Comparison of ENCODE assay signal across 1 cellular context in the genomic region with DNA sequence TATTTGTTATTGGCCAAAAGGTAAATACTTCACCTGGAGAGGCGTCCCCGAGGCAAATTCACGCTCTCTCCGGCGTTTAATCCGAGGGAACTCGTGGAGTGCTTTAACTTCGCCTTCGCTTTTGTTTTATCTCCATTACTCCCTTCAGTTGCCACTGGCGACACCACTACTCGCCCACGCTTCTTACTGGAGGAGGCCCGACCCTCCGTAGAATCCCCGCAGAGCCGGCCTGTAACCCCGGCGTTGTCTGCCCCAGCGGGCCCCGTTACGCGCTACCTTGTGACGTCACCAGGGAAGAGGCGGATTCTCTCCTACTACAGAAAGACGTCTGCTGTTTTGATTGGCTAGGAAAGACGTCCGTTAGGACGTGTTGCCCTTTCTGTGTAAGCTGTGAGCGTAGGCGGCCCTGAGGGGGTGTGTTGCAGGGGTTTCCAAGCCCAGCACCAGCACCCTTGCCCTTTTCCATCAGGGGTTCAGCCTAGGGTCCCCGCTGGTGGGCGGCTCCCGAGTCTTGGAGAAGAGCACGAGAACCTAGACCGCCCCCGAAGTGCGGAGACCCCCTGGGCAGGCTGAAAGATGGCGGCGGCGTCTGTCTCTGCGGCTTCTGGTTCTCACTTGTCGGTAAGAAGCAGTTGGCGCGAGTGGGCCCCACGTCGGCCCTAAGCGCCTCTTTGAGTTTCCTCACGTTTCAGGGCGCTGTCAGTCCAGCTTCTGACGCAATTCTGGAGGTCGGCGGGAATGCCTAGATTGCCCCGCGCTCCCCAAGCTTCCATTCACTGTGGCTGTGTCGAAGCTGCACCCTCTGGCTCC.
A peak's percentile ranks its signal among the peaks of the same experiment; 100 is the strongest.
TF ChIP-seq lines count a peak whose summit lies in the region.

Gene CEP57 (plus strand): TSS at position 376 of the 810 bp plus-strand sequence. CDS start 201 bp downstream, at position 577.

TF ChIP-seq in HepG2, 621 proteins besides CTCF, POLR2A, EP300 and RAD21 (continued from another document and continues in another):
- TF ChIP-seq THAP9 (CRISPR knock-in tag; IDR thresholded peaks at IDR 0.05; ENCODE audit: borderline replicate concordance) (peak; percentile 71; the same call in 1 of the 2 replicates), ZNF670 (CRISPR knock-in tag; IDR thresholded peaks at IDR 0.05; ENCODE audit: borderline replicate concordance) (peak; percentile 22; the same call in 1 of the 2 replicates), SNRNP70 (IDR thresholded peaks at IDR 0.05; ENCODE audit: low read depth, low read length) (no peak), ATF4 (CRISPR knock-in tag; IDR thresholded peaks at IDR 0.05) (peak in 1 of 2 experiments; percentile 69; a peak in 2 of 4 replicates), TCF12 (IDR thresholded peaks at IDR 0.05) (no peak), TCF12 (CRISPR knock-in tag; IDR thresholded peaks at IDR 0.05) (no peak), ZNF350 (CRISPR knock-in tag; IDR thresholded peaks at IDR 0.05; ENCODE audit: borderline replicate concordance, low read depth) (peak; percentile 28; the same call in 1 of the 2 replicates), CBX5 (CRISPR knock-in tag; IDR thresholded peaks at IDR 0.05; ENCODE audit: borderline replicate concordance) (no peak), ATF7-NPFF (CRISPR knock-in tag; IDR thresholded peaks at IDR 0.05; ENCODE audit: low read depth) (0 out of 2 replicates have a peak, but pooled peaks have one; percentile 44), GABPA (IDR thresholded peaks at IDR 0.05; ENCODE audit: low read depth, low read length) (no peak), GABPA (CRISPR knock-in tag; IDR thresholded peaks at IDR 0.05; ENCODE audit: low read depth) (peak; percentile 74; the same call in 1 of the 2 replicates), ZNF678 (CRISPR knock-in tag; IDR thresholded peaks at IDR 0.05) (0 out of 2 replicates have a peak, but pooled peaks have one; percentile 42), HIVEP1 (CRISPR knock-in tag; IDR thresholded peaks at IDR 0.05) (peak; percentile 70), NFYC (CRISPR knock-in tag; IDR thresholded peaks at IDR 0.05) (peak; percentile 87), PHF21A (CRISPR knock-in tag; IDR thresholded peaks at IDR 0.05) (0 out of 2 replicates have a peak, but pooled peaks have one; percentile 1), NR2F2 (IDR thresholded peaks at IDR 0.05; ENCODE audit: borderline replicate concordance, low read depth) (0 out of 2 replicates have a peak, but pooled peaks have one; percentile 5), ZNF577 (CRISPR knock-in tag; IDR thresholded peaks at IDR 0.05; ENCODE audit: borderline replicate concordance, low read depth) (no peak), ZNF761 (CRISPR knock-in tag; conservative IDR thresholded peaks at IDR 0.05) (0 out of 2 replicates have a peak, but pooled peaks have one; percentile 17), PHF20 (CRISPR knock-in tag; IDR thresholded peaks at IDR 0.05) (no peak), CREM (IDR thresholded peaks at IDR 0.05) (peak; percentile 94), CREM (CRISPR knock-in tag; IDR thresholded peaks at IDR 0.05) (peak; percentile 56; the same call in 1 of the 2 replicates), GLMP (CRISPR knock-in tag; IDR thresholded peaks at IDR 0.05; ENCODE audit: borderline replicate concordance) (no peak), HOXA5 (CRISPR knock-in tag; IDR thresholded peaks at IDR 0.05) (no peak), ADNP (CRISPR knock-in tag; IDR thresholded peaks at IDR 0.05) (no peak), JARID2 (CRISPR knock-in tag; IDR thresholded peaks at IDR 0.05; ENCODE audit: insufficient replicate concordance) (no peak), ARID3A (IDR thresholded peaks at IDR 0.05; ENCODE audit: low read depth, low read length) (no peak), GTF2F1 (IDR thresholded peaks at IDR 0.05; ENCODE audit: low read length) (no peak), TBL1XR1 (IDR thresholded peaks at IDR 0.05; ENCODE audit: borderline replicate concordance, low read length, partially characterized antibody) (peak; percentile 14), FOXO1 (CRISPR knock-in tag; IDR thresholded peaks at IDR 0.05) (no peak), U2AF2 (IDR thresholded peaks at IDR 0.05; ENCODE audit: low read depth, low read length) (no peak), HINFP (CRISPR knock-in tag; IDR thresholded peaks at IDR 0.05; ENCODE audit: low read depth) (peak; percentile 73), BRCA1 (CRISPR knock-in tag; IDR thresholded peaks at IDR 0.05) (0 out of 2 replicates have a peak, but pooled peaks have one; percentile 14), GATAD1 (CRISPR knock-in tag; IDR thresholded peaks at IDR 0.05) (peak; percentile 13; the same call in 1 of the 2 replicates), DDIT3 (CRISPR knock-in tag; IDR thresholded peaks at IDR 0.05) (no peak)
- TF ChIP-seq, protein P1, sequence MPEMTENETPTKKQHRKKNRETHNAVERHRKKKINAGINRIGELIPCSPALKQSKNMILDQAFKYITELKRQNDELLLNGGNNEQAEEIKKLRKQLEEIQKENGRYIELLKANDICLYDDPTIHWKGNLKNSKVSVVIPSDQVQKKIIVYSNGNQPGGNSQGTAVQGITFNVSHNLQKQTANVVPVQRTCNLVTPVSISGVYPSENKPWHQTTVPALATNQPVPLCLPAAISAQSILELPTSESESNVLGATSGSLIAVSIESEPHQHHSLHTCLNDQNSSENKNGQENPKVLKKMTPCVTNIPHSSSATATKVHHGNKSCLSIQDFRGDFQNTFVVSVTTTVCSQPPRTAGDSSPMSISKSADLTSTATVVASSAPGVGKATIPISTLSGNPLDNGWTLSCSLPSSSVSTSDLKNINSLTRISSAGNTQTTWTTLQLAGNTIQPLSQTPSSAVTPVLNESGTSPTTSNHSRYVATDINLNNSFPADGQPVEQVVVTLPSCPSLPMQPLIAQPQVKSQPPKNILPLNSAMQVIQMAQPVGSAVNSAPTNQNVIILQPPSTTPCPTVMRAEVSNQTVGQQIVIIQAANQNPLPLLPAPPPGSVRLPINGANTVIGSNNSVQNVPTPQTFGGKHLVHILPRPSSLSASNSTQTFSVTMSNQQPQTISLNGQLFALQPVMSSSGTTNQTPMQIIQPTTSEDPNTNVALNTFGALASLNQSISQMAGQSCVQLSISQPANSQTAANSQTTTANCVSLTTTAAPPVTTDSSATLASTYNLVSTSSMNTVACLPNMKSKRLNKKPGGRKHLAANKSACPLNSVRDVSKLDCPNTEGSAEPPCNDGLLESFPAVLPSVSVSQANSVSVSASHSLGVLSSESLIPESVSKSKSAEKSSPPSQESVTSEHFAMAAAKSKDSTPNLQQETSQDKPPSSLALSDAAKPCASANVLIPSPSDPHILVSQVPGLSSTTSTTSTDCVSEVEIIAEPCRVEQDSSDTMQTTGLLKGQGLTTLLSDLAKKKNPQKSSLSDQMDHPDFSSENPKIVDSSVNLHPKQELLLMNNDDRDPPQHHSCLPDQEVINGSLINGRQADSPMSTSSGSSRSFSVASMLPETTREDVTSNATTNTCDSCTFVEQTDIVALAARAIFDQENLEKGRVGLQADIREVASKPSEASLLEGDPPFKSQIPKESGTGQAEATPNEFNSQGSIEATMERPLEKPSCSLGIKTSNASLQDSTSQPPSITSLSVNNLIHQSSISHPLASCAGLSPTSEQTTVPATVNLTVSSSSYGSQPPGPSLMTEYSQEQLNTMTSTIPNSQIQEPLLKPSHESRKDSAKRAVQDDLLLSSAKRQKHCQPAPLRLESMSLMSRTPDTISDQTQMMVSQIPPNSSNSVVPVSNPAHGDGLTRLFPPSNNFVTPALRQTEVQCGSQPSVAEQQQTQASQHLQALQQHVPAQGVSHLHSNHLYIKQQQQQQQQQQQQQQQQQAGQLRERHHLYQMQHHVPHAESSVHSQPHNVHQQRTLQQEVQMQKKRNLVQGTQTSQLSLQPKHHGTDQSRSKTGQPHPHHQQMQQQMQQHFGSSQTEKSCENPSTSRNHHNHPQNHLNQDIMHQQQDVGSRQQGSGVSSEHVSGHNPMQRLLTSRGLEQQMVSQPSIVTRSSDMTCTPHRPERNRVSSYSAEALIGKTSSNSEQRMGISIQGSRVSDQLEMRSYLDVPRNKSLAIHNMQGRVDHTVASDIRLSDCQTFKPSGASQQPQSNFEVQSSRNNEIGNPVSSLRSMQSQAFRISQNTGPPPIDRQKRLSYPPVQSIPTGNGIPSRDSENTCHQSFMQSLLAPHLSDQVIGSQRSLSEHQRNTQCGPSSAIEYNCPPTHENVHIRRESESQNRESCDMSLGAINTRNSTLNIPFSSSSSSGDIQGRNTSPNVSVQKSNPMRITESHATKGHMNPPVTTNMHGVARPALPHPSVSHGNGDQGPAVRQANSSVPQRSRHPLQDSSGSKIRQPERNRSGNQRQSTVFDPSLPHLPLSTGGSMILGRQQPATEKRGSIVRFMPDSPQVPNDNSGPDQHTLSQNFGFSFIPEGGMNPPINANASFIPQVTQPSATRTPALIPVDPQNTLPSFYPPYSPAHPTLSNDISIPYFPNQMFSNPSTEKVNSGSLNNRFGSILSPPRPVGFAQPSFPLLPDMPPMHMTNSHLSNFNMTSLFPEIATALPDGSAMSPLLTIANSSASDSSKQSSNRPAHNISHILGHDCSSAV (CRISPR knock-in tag; IDR thresholded peaks at IDR 0.05; ENCODE audit: borderline replicate concordance), result no peak
- TF ChIP-seq, protein P2, sequence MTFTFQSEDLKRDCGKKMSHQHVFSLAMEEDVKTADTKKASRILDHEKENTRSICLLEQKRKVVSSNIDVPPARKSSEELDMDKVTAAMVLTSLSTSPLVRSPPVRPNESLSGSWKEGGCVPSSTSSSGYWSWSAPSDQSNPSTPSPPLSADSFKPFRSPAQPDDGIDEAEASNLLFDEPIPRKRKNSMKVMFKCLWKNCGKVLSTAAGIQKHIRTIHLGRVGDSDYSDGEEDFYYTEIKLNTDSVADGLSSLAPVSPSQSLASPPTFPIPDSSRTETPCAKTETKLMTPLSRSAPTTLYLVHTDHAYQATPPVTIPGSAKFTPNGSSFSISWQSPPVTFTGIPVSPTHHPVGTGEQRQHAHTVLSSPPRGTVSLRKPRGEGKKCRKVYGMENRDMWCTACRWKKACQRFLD (CRISPR knock-in tag; IDR thresholded peaks at IDR 0.05; ENCODE audit: borderline replicate concordance), result peak; percentile 14; the same call in 1 of the 2 replicates
